20 cellular contexts compared by ENCODE assay signal in the genomic region with DNA sequence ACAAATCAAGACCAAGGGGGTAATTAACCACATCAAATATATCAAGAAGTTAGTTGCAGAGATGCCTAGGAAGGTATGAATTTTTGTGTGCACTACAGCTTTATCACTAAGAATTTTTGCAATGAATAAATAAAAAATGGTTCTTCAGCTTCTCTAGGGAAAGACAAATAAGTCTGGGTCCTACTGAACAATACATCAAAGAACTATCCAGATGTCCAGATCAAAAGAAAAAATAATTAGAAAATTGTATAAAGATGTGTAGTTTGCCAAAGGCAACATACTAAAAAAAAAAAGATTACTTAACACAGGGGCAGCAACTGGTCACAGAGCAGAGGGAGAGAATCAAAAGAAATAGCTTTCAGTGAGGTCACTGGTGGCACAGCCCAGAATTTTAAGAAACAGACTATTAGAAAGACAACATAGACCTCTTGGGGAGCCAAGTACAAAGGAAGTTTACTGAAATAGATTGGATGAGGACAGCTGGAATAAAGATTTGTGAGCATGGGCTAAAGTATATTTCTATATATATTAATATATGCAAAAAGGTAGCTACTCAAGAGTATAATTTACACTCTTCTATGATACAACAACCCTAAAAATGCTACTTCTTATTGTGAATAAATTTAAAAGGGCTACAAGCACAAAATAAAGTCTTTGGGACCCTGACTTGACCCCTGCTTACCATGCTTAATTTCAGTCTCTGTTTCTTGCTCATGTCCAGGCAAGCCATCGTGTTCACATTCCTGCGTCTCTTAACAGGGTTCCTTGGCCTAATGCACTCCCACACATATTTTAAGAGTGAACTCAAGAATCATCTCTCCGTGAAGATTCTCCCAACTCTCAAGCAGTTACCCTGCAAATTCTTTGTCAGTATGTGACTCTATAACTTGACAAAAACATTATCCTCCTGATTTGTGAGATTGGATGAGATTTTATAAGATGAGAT.
DNase-seq lines count a peak whose midpoint lies in the region; ATAC-seq and TF ChIP-seq lines count a peak whose summit lies in the region.
"Had no signal": no experiment of that assay in that cellular context is flagged by ENCODE, and none has a peak within 500 bp of the region (broad histone marks: within the 10 kb centered on the region; RNA-seq: fewer than 3 reads in every experiment).

No MANE protein-coding gene starts in this region.

- in situ Hi-C loops in GM23248 (cut with MboI), result loop anchor here (10.0 kb wide), 1 partner anchor 155 kb away; no protein-coding TSS in a partner anchor

- TF ChIP-seq CTCF in foreskin keratinocyte (conservative IDR thresholded peaks at IDR 0.05), result no peak
- no peak for TF ChIP-seq CTCF in osteoblast (IDR thresholded peaks at IDR 0.05; ENCODE audit: extremely low read depth, low read depth, low read length)

- H3K4me2 ChIP-seq in GM23248 (ENCODE audit: unreplicated experiment) (peak overlapping the region; percentile 55), osteoblast (ENCODE audit: insufficient read depth, low read length) (no peak overlapping the region)
- H3K4me2 ChIP-seq: KMS-11 had no signal

- H3K9me3 ChIP-seq in GM23248 (ENCODE audit: low read depth), result no peaks in the 10 kb centered on the region
- no peaks in the 10 kb centered on the region for H3K9me3 ChIP-seq in osteoblast (ENCODE audit: low read depth, low read length)
- H3K9me3 ChIP-seq: BE2C, heart right ventricle had no signal

- H3K9ac ChIP-seq in GM23248, result no peak overlapping the region
- H3K9ac ChIP-seq: KMS-11 had no signal

- H3K27ac ChIP-seq in GM23248 (peak overlapping the region; percentile 45), foreskin keratinocyte (peak overlapping the region; percentile 29), osteoblast (ENCODE audit: low read depth, low read length) (peak overlapping the region; percentile 37)
- H3K27ac ChIP-seq: KMS-11 had no signal

- no peaks in the 10 kb centered on the region for H3K27me3 ChIP-seq in GM23248 (replicated peaks; ENCODE audit: insufficient read depth)
- H3K27me3 ChIP-seq in foreskin keratinocyte, result no peaks in the 10 kb centered on the region
- H3K27me3 ChIP-seq in osteoblast (ENCODE audit: insufficient read depth, low read length), result no peaks in the 10 kb centered on the region
- H3K27me3 ChIP-seq: BE2C, heart right ventricle had no signal

- H3K4me1 ChIP-seq in GM23248 (ENCODE audit: insufficient read depth) (peaks cover 32% of the 10 kb centered on the region), foreskin keratinocyte (peaks cover 24% of the 10 kb centered on the region), osteoblast (ENCODE audit: insufficient read depth, low read length) (peaks cover 10% of the 10 kb centered on the region)
- H3K4me1 ChIP-seq: BE2C had no signal

- H3K36me3 ChIP-seq in GM23248 (ENCODE audit: low read depth), result no peaks in the 10 kb centered on the region
- no peaks in the 10 kb centered on the region for H3K36me3 ChIP-seq in osteoblast (ENCODE audit: insufficient read depth, low read length)
- H3K36me3 ChIP-seq: BE2C had no signal

- DNase-seq in GM23248 (peak; percentile 59), astrocyte of the hippocampus (ENCODE audit: low read depth, low spot score) (peak; percentile 46), foreskin keratinocyte (peak; percentile 66 to 81), osteoblast (ENCODE audit: insufficient read length, low spot score, missing footprints) (no peak), DMS79 (lab: John Stamatoyannopoulos, UW) (no peak), NCI-H510A treated with DMSO at 0.1 percent for 48 hours (lab: John Stamatoyannopoulos, UW) (no peak)
- DNase-seq: activated CD4-positive, alpha-beta T cell treated with anti-CD3 and anti-CD28 coated beads for 48 hours; anterior cingulate cortex; BE2C; effector memory CD8-positive, alpha-beta T cell; heart right ventricle; NCI-H1930; NCI-H774; posterior cingulate gyrus; RPMI8226; T-helper 2 cell had no signal

- no peaks in the 10 kb centered on the region for H3K9me2 ChIP-seq in GM23248 (ENCODE audit: insufficient read depth)

- H2AFZ ChIP-seq in GM23248 (peak overlapping the region; percentile 30; the same call in 1 of the 2 replicates), osteoblast (ENCODE audit: low read length) (no peak overlapping the region)

- ATAC-seq in foreskin keratinocyte (peak; percentile 87), HG02840 (IDR thresholded peaks at IDR 0.05; ENCODE audit: low FRiP score, unreplicated experiment) (no peak), GM21825 (IDR thresholded peaks at IDR 0.05; ENCODE audit: unreplicated experiment) (no peak)
- ATAC-seq: effector memory CD8-positive, alpha-beta T cell had no signal

- H3K4me3 ChIP-seq in GM23248 (no peak overlapping the region), osteoblast (ENCODE audit: insufficient read depth, low read length) (no peak overlapping the region)
- H3K4me3 ChIP-seq: heart right ventricle, lung had no signal

- peaks cover 13% of the 10 kb centered on the region; the same call in 1 of the 2 replicates for H3F3A ChIP-seq in GM23248 (ENCODE audit: insufficient read depth)

- no peaks in the 10 kb centered on the region for H4K20me1 ChIP-seq in GM23248 (ENCODE audit: insufficient read depth)
- H4K20me1 ChIP-seq in osteoblast (ENCODE audit: insufficient read depth, low read length), result no peaks in the 10 kb centered on the region

- H3K79me2 ChIP-seq in GM23248 (ENCODE audit: insufficient read depth) (no peaks in the 10 kb centered on the region), osteoblast (ENCODE audit: insufficient read depth, low read length) (no peaks in the 10 kb centered on the region)

- WGBS in GM23248 (ENCODE audit: low coverage in 1 of 2, low lambda C conversion rate in 2 of 2, missing lambda C conversion rate in 2 of 2), 2 experiments, result 34 to 40% methylated on average over 3 of the region's 3 CpGs

Comparison
In these comparisons a context has a peak if more than half of its experiments do, and no peak if none do; other contexts are left out.
1. DNase-seq: peak in GM23248 (single experiment), astrocyte of the hippocampus (single experiment) and foreskin keratinocyte (2 of 2); none in osteoblast (single experiment), DMS79 (single experiment) and NCI-H510A treated with DMSO at 0.1 percent for 48 hours (single experiment).
2. Peak in every context shown above with its lines, with median percentiles within 50 percentile points of each other: H3K27ac ChIP-seq.